Comparison of ENCODE assay signal across 15 cellular contexts in genomic region chr15:79812536-79812935, GRCh38.
DNase-seq lines count a peak whose midpoint lies in the region; ATAC-seq and TF ChIP-seq lines count a peak whose summit lies in the region.
"Had no signal": no experiment of that assay in that cellular context is flagged by ENCODE, and none has a peak within 500 bp of the region (broad histone marks: within the 10 kb centered on the region; RNA-seq: fewer than 3 reads in every experiment).

No MANE protein-coding gene starts in this region.

- no peak for ATAC-seq in activated CD8-positive, alpha-beta T cell treated with anti-CD3 and anti-CD28 coated beads, Interleukin-2, amount 10 ng/mL, durations not matched to agents 7 days and 5 days
- no peak for ATAC-seq in mucosa of descending colon
- no peak for ATAC-seq in HG03039 (IDR thresholded peaks at IDR 0.05; ENCODE audit: unreplicated experiment)

- H3K9ac ChIP-seq in mammary epithelial cell (ENCODE audit: insufficient read depth, low read length): no peak overlapping the region

- no peak overlapping the region for H3K4me2 ChIP-seq in mammary epithelial cell (ENCODE audit: insufficient read depth, low read depth, low read length)

- no peaks in the 10 kb centered on the region for H4K20me1 ChIP-seq in mammary epithelial cell (ENCODE audit: insufficient read depth, low read length)

- no peak overlapping the region for H3K4me3 Mint-ChIP-seq in activated CD8-positive, alpha-beta T cell treated with anti-CD3 and anti-CD28 coated beads, Interleukin-2, amount 10 ng/mL, durations not matched to agents 7 days and 5 days
- H3K4me3 Mint-ChIP-seq in activated CD4-positive, alpha-beta T cell treated with anti-CD3 and anti-CD28 coated beads, Interleukin-2, amount 10 ng/mL, durations not matched to agents 24 days and 14 days: no peak overlapping the region
- H3K4me3 Mint-ChIP-seq: CD14-positive monocyte had no signal

- H3K36me3 Mint-ChIP-seq in activated CD8-positive, alpha-beta T cell treated with anti-CD3 and anti-CD28 coated beads, Interleukin-2, amount 10 ng/mL, durations not matched to agents 7 days and 5 days (ENCODE audit: low read depth): no peaks in the 10 kb centered on the region
- H3K36me3 Mint-ChIP-seq in activated CD4-positive, alpha-beta T cell treated with anti-CD3 and anti-CD28 coated beads, Interleukin-2, amount 10 ng/mL, durations not matched to agents 24 days and 14 days (ENCODE audit: low read depth): no peaks in the 10 kb centered on the region
- H3K36me3 Mint-ChIP-seq: CD14-positive monocyte had no signal

- no peak overlapping the region for H2AFZ ChIP-seq in mammary epithelial cell (ENCODE audit: low read depth, low read length)

- 47% methylated on average over 3 of the region's 3 CpGs for WGBS in mammary epithelial cell (ENCODE audit: low coverage, missing lambda C conversion rate)

- H3K4me1 Mint-ChIP-seq in activated CD8-positive, alpha-beta T cell treated with anti-CD3 and anti-CD28 coated beads, Interleukin-2, amount 10 ng/mL, durations not matched to agents 7 days and 5 days (ENCODE audit: low read depth): no peaks in the 10 kb centered on the region
- H3K4me1 Mint-ChIP-seq in activated CD4-positive, alpha-beta T cell treated with anti-CD3 and anti-CD28 coated beads, Interleukin-2, amount 10 ng/mL, durations not matched to agents 24 days and 14 days: no peaks in the 10 kb centered on the region

- DNase-seq in AML-193 (lab: John Stamatoyannopoulos, UW) (peak; percentile 9 to 11), M059J (ENCODE audit: low read depth) (peak; percentile 22), mammary epithelial cell (peak; percentile 5), foreskin melanocyte (peak; percentile 25), mucosa of descending colon (no peak)
- DNase-seq in activated CD8-positive, alpha-beta T cell treated with anti-CD3 and anti-CD28 coated beads, Interleukin-2, amount 10 ng/mL, durations not matched to agents 7 days and 5 days: no peak
- DNase-seq in activated CD4-positive, alpha-beta T cell treated with anti-CD3 and anti-CD28 coated beads, Interleukin-2, amount 10 ng/mL, durations not matched to agents 24 days and 14 days: no peak
- DNase-seq: GF-D8, Karpas-422, MM.1S, NCI-H1436 treated with DMSO at 0.1 percent for 48 hours, NCI-H1930, NCI-H510A had no signal

- H3K4me1 ChIP-seq in mammary epithelial cell (ENCODE audit: insufficient read depth, low read length) (no peaks in the 10 kb centered on the region), mucosa of descending colon (ENCODE audit: low read depth) (no peaks in the 10 kb centered on the region)

- H3K9me3 ChIP-seq in mammary epithelial cell (replicated peaks; ENCODE audit: insufficient read depth, low read length) (no peaks in the 10 kb centered on the region), mucosa of descending colon (no peaks in the 10 kb centered on the region)

- H3K9me3 Mint-ChIP-seq in activated CD8-positive, alpha-beta T cell treated with anti-CD3 and anti-CD28 coated beads, Interleukin-2, amount 10 ng/mL, durations not matched to agents 7 days and 5 days (ENCODE audit: insufficient read depth): peaks cover 5% of the 10 kb centered on the region
- H3K9me3 Mint-ChIP-seq in activated CD4-positive, alpha-beta T cell treated with anti-CD3 and anti-CD28 coated beads, Interleukin-2, amount 10 ng/mL, durations not matched to agents 24 days and 14 days: no peaks in the 10 kb centered on the region

- CTCF ChIA-PET in mammary epithelial cell (lab: Charles Lee; ENCODE audit: low non-redundant PET): no interaction called here
- CTCF ChIA-PET in activated CD8-positive, alpha-beta T cell treated with anti-CD3 and anti-CD28 coated beads, Interleukin-2, amount 10 ng/mL, durations not matched to agents 7 days and 5 days (lab: Charles Lee): no interaction called here

- no peaks in the 10 kb centered on the region for H3K79me2 ChIP-seq in mammary epithelial cell (ENCODE audit: insufficient read depth, low read length)

- POLR2A ChIA-PET in activated CD8-positive, alpha-beta T cell treated with anti-CD3 and anti-CD28 coated beads, Interleukin-2, amount 10 ng/mL, durations not matched to agents 7 days and 5 days (lab: Charles Lee): no interaction called here

- in situ Hi-C loops in mammary epithelial cell (cut with MboI; ENCODE audit: low sequenced_read_pairs in 2 of 2): no loop called here

- no TSS peak for BruUV-seq in mammary epithelial cell (replicated peaks; lab: Mats Ljungman, UMichigan)

- H3K4me3 ChIP-seq in mammary epithelial cell (replicated peaks in 1 of 3; ENCODE audit: insufficient read depth in 1 of 3, low read depth in 2 of 3, low read length in 3 of 3) (no peak overlapping the region), mucosa of descending colon (no peak overlapping the region)

- intact Hi-C loops in mammary epithelial cell (cut with micrococcal nuclease) (no loop called here), mucosa of descending colon (cut with DNase I, micrococcal nuclease) (no loop called here)
- intact Hi-C loops in activated CD4-positive, alpha-beta T cell treated with anti-CD3 and anti-CD28 coated beads, Interleukin-2, amount 10 ng/mL, durations not matched to agents 24 days and 14 days (cut with micrococcal nuclease): no loop called here

- TF ChIP-seq CTCF in mammary epithelial cell (conservative IDR thresholded peaks at IDR 0.05 in 1 of 2, IDR thresholded peaks at IDR 0.05 in 1 of 2; ENCODE audit: extremely low read depth in 1 of 2, insufficient read depth in 1 of 2, low read depth in 1 of 2, low read length in 2 of 2) (no peak), mucosa of descending colon (IDR thresholded peaks at IDR 0.05) (no peak)

- dilution Hi-C loops in mammary epithelial cell (cut with HindIII; ENCODE audit: low sequenced_read_pairs): no loop called here

- H3K27me3 Mint-ChIP-seq in activated CD8-positive, alpha-beta T cell treated with anti-CD3 and anti-CD28 coated beads, Interleukin-2, amount 10 ng/mL, durations not matched to agents 7 days and 5 days (ENCODE audit: low read depth): no peaks in the 10 kb centered on the region
- H3K27me3 Mint-ChIP-seq in activated CD4-positive, alpha-beta T cell treated with anti-CD3 and anti-CD28 coated beads, Interleukin-2, amount 10 ng/mL, durations not matched to agents 24 days and 14 days: no peaks in the 10 kb centered on the region

- H3K36me3 ChIP-seq in mammary epithelial cell (ENCODE audit: insufficient read depth, low read length) (no peaks in the 10 kb centered on the region), mucosa of descending colon (ENCODE audit: low read depth) (no peaks in the 10 kb centered on the region)

- H3K27ac Mint-ChIP-seq in activated CD8-positive, alpha-beta T cell treated with anti-CD3 and anti-CD28 coated beads, Interleukin-2, amount 10 ng/mL, durations not matched to agents 7 days and 5 days: no peak overlapping the region
- H3K27ac Mint-ChIP-seq in activated CD4-positive, alpha-beta T cell treated with anti-CD3 and anti-CD28 coated beads, Interleukin-2, amount 10 ng/mL, durations not matched to agents 24 days and 14 days: no peak overlapping the region

- H3K27ac ChIP-seq in mammary epithelial cell (ENCODE audit: insufficient read depth, low read depth, low read length): no peak overlapping the region

- H3K27me3 ChIP-seq in mammary epithelial cell (ENCODE audit: insufficient read depth, low read length): no peaks in the 10 kb centered on the region

Comparison
In these comparisons a context has a peak if more than half of its experiments do, and no peak if none do; other contexts are left out.
1. DNase-seq: peak in AML-193 (2 of 2), M059J (single experiment), mammary epithelial cell (single experiment) and foreskin melanocyte (single experiment); none in activated CD8-positive, alpha-beta T cell treated with anti-CD3 and anti-CD28 coated beads, Interleukin-2, amount 10 ng/mL, durations not matched to agents 7 days and 5 days (single experiment), mucosa of descending colon (0 of 3) and activated CD4-positive, alpha-beta T cell treated with anti-CD3 and anti-CD28 coated beads, Interleukin-2, amount 10 ng/mL, durations not matched to agents 24 days and 14 days (single experiment).